8 cellular contexts compared by ENCODE assay signal in genomic region chr1:108692724-108693655, GRCh38. TPM values are rescaled to one million over a fixed set of nuclear protein-coding genes. Genes with fewer than 3 reads are reported as not detected.
DNase-seq lines count a peak whose midpoint lies in the region; ATAC-seq and TF ChIP-seq lines count a peak whose summit lies in the region.

No MANE protein-coding gene starts in this region.

- WGBS in heart left ventricle, 4 donors: 1% methylated on average over 35 to 36 of the region's 36 CpGs

- ATAC-seq in GM23338 (peak; percentile 60), heart left ventricle (peak; percentile 10 to 73 (median 59))

- intact Hi-C loops in heart left ventricle (cut with DNase I): loop anchor here in 6 of 10 donors (1.0 to 10.0 kb wide), 5 partner anchors 32 to 491 kb away; partner anchors contain the start of genes STXBP3 (in 6 of the 6), HENMT1 (in 1 of the 6) and SLC25A24 (in 1 of the 6)

- H3K36me3 ChIP-seq in GM23338 (ENCODE audit: insufficient read depth) (peaks cover 27% of the 10 kb centered on the region), heart left ventricle (peaks cover 0 to 29% (median 26%) of the 10 kb centered on the region in 9 donors)

- peak; percentile 73 for DNase-seq in GF-D8 (lab: John Stamatoyannopoulos, UW)
- DNase-seq in GM23338 (ENCODE audit: low spot score): peak; percentile 64
- DNase-seq in LHCN-M2 (ENCODE audit: low read depth): peak; percentile 76
- peak; percentile 71 for DNase-seq in SK-N-DZ (ENCODE audit: low spot score)
- DNase-seq in activated naive CD8-positive, alpha-beta T cell treated with anti-CD3 and anti-CD28 coated beads, Interleukin-2, amount 50 U/mL, for 16 hours (ENCODE audit: low read depth, low spot score): peak; percentile 28
- peak in 4 of 5 donors; percentile 27 to 58 (median 45) for DNase-seq in heart left ventricle
- DNase-seq in retinal pigment epithelial cell (ENCODE audit: low read depth): peak; percentile 46
- no peak for DNase-seq in OCI-M2 (lab: John Stamatoyannopoulos, UW; ENCODE audit: unreplicated experiment)

- H3K4me1 Mint-ChIP-seq in GM23338: peaks cover 15% of the 10 kb centered on the region; the same call in 2 of the 3 replicates

- H3K27me3 Mint-ChIP-seq in GM23338 (ENCODE audit: insufficient read depth, low read depth, poor library complexity): peaks cover 10% of the 10 kb centered on the region

- peaks cover 25% of the 10 kb centered on the region for H4K20me1 ChIP-seq in GM23338 (replicated peaks; ENCODE audit: insufficient read depth)

- TF ChIP-seq CTCF in GM23338 (conservative IDR thresholded peaks at IDR 0.05; ENCODE audit: low read depth in 2 of 2) (peak in 1 of 2 experiments; percentile 16; a peak in 2 of 4 replicates), heart left ventricle (IDR thresholded peaks at IDR 0.05) (peak in 4 of 12 donors; percentile 8 to 31 (median 16)), retinal pigment epithelial cell (conservative IDR thresholded peaks at IDR 0.05; ENCODE audit: low read depth, low read length) (peak; percentile 32)

- peak overlapping the region; percentile 94 for H3K4me3 Mint-ChIP-seq in GM23338

- no peaks in the 10 kb centered on the region for H3K9me2 ChIP-seq in GM23338 (ENCODE audit: insufficient read depth)

- H3K27me3 ChIP-seq in GM23338 (ENCODE audit: insufficient read depth) (no peaks in the 10 kb centered on the region), heart left ventricle (no peaks in the 10 kb centered on the region)

- H2AFZ ChIP-seq in GM23338: no peak overlapping the region

- no peaks in the 10 kb centered on the region; the same call in 2 of the 3 replicates for H3K9me3 Mint-ChIP-seq in GM23338

- no peak for TF ChIP-seq POLR2A in heart left ventricle (IDR thresholded peaks at IDR 0.05)

- 0 out of 2 replicates have a peak, but pooled peaks cover 2% of the 10 kb centered on the region for H3F3A ChIP-seq in GM23338 (replicated peaks; ENCODE audit: low read depth)

- H3K4me1 ChIP-seq in GM23338 (ENCODE audit: insufficient read depth): peaks cover 8% of the 10 kb centered on the region
- H3K4me1 ChIP-seq in heart left ventricle: peaks cover 0 to 47% (median 33%) of the 10 kb centered on the region in 12 donors

- peak overlapping the region; percentile 92 for H3K4me3 ChIP-seq in GM23338
- H3K4me3 ChIP-seq in heart left ventricle: peak overlapping the region; percentile 60 to 91 (median 84)
- peak overlapping the region; percentile 96 for H3K4me3 ChIP-seq in retinal pigment epithelial cell (ENCODE audit: low read length)

- H3K4me2 ChIP-seq in GM23338: peak overlapping the region; percentile 88

- H3K9me3 ChIP-seq in heart left ventricle: no peaks in the 10 kb centered on the region

- H3K36me3 Mint-ChIP-seq in GM23338 (ENCODE audit: low read depth): peaks cover 50% of the 10 kb centered on the region

- H3K79me2 ChIP-seq in GM23338 (replicated peaks; ENCODE audit: insufficient read depth): peaks cover 69% of the 10 kb centered on the region

- peak overlapping the region; percentile 99 for H3K27ac Mint-ChIP-seq in GM23338

- H3K27ac ChIP-seq in GM23338 (ENCODE audit: low read depth) (peak overlapping the region; percentile 97), heart left ventricle (peak overlapping the region; percentile 93 to 99 (median 97))

TF ChIP-seq in GM23338, 12 proteins besides CTCF, POLR2A, EP300 and RAD21 (continues in another document):
- no peak for TF ChIP-seq ZNF462 (CRISPR knock-in tag; IDR thresholded peaks at IDR 0.05)
- TF ChIP-seq STAT1 (IDR thresholded peaks at IDR 0.05; ENCODE audit: unreplicated experiment): no peak
- no peak for TF ChIP-seq EZH2phosphoT487 (IDR thresholded peaks at IDR 0.05; ENCODE audit: unreplicated experiment)

RNA-seq across cellular contexts. Expression of gene PRPF38B, which starts 0.9 kb away (rescaled TPM):
- total RNA-seq in GM23338 (2014; rRNA removed; shearing (Covaris generic)): 32.3 and 40.5 TPM in 2 replicates
- polyA plus RNA-seq in GM23338 (2016; fragmentation: Nextera tagmentation; extraction: Ambion mirVana) (74.2 and 86.4 TPM in 2 replicates), heart left ventricle (10 to 100 TPM; 19.5 to 22.6 TPM)
- total RNA-seq in LHCN-M2 (2014; rRNA removed) (13.1 and 15.9 TPM in 2 replicates), heart left ventricle (10 to 100 TPM in 7 of 9 donors, 1 to 10 TPM in 2; 7.7 to 18.2 (median 13.5) TPM)
- polyA plus RNA-seq in LHCN-M2 (2012): 10.3 TPM
- 22.8 and 26.1 TPM in 2 replicates for polyA plus RNA-seq in SK-N-DZ (2014; cell fraction: cytosol; rRNA removed)
- 47.5 and 70.3 TPM in 2 replicates for polyA plus RNA-seq in SK-N-DZ (2014; cell fraction: nucleus; rRNA removed)

RNA-seq across cellular contexts. Expression of gene FNDC7, which starts 19.7 kb away (rescaled TPM):
- 0.28 TPM in 1 of 2 replicates, not detected in the other for total RNA-seq in GM23338 (2014; rRNA removed; shearing (Covaris generic))
- 0.06 TPM in 1 of 2 replicates, not detected in the other for polyA plus RNA-seq in GM23338 (2016; fragmentation: Nextera tagmentation; extraction: Ambion mirVana)
- not detected in 2 replicates for total RNA-seq in LHCN-M2 (2014; rRNA removed)
- polyA plus RNA-seq in LHCN-M2 (2012): not detected
- 0.71 and 1.2 TPM in 2 replicates for polyA plus RNA-seq in SK-N-DZ (2014; cell fraction: cytosol; rRNA removed)
- 0.43 and 0.87 TPM in 2 replicates for polyA plus RNA-seq in SK-N-DZ (2014; cell fraction: nucleus; rRNA removed)
- total RNA-seq in heart left ventricle: under 1 TPM in 1 of 9 donors, not detected in 8; 0.08 TPM
- not detected for polyA plus RNA-seq in heart left ventricle

RNA-seq across cellular contexts. Expression of gene HENMT1, which starts 32.1 kb away (rescaled TPM):
- 7.0 and 9.7 TPM in 2 replicates for total RNA-seq in GM23338 (2014; rRNA removed; shearing (Covaris generic))
- 4.2 and 4.7 TPM in 2 replicates for polyA plus RNA-seq in GM23338 (2016; fragmentation: Nextera tagmentation; extraction: Ambion mirVana)
- total RNA-seq in LHCN-M2 (2014; rRNA removed): 0.17 TPM in 1 of 2 replicates, not detected in the other
- 0.28 TPM for polyA plus RNA-seq in LHCN-M2 (2012)
- polyA plus RNA-seq in SK-N-DZ (2014; cell fraction: cytosol; rRNA removed): not detected in 2 replicates
- not detected in 2 replicates for polyA plus RNA-seq in SK-N-DZ (2014; cell fraction: nucleus; rRNA removed)
- 1 to 10 TPM in 4 of 9 donors, under 1 TPM in 5; 0.44 to 4.5 (median 0.93) TPM for total RNA-seq in heart left ventricle
- 1 to 10 TPM in 1 of 2 donors, under 1 TPM in 1; 0.61 to 1.5 TPM for polyA plus RNA-seq in heart left ventricle

RNA-seq across cellular contexts. Expression of gene STXBP3, which starts 53.5 kb away (rescaled TPM):
- 34.0 and 37.4 TPM in 2 replicates for total RNA-seq in GM23338 (2014; rRNA removed; shearing (Covaris generic))
- polyA plus RNA-seq in GM23338 (2016; fragmentation: Nextera tagmentation; extraction: Ambion mirVana): 24.5 and 28.5 TPM in 2 replicates
- total RNA-seq in LHCN-M2 (2014; rRNA removed): 47.8 and 49.3 TPM in 2 replicates
- 11.8 TPM for polyA plus RNA-seq in LHCN-M2 (2012)
- polyA plus RNA-seq in SK-N-DZ (2014; cell fraction: cytosol; rRNA removed): 16.2 and 17.0 TPM in 2 replicates
- 20.8 and 36.6 TPM in 2 replicates for polyA plus RNA-seq in SK-N-DZ (2014; cell fraction: nucleus; rRNA removed)
- total RNA-seq in heart left ventricle: 10 to 100 TPM; 22.4 to 42.7 (median 26.1) TPM
- polyA plus RNA-seq in heart left ventricle: 10 to 100 TPM; 19.2 to 28.8 TPM
